In genomic region chr18:77103181-77103875, GRCh38 we compare ENCODE assay signal across 8 cellular contexts. TPM values are rescaled to one million over a fixed set of nuclear protein-coding genes. Genes with fewer than 3 reads are reported as not detected.
DNase-seq lines count a peak whose midpoint lies in the region; ATAC-seq, FAIRE-seq and TF ChIP-seq lines count a peak whose summit lies in the region.

No MANE protein-coding gene starts in this region.

- ATAC-seq in sciatic nerve: peak; percentile 65

- intact Hi-C loops in sciatic nerve (cut with DNase I): no loop called here

- no peak for DNase-seq in D721Med (ENCODE audit: insufficient read length, low spot score)
- no peak for DNase-seq in SK-N-MC (ENCODE audit: low read depth, low spot score)
- peak; percentile 61 for DNase-seq in fibroblast of mammary gland (ENCODE audit: low read depth)
- DNase-seq in sciatic nerve (ENCODE audit: low spot score): no peak
- no peak for DNase-seq in NCI-H2196 (lab: John Stamatoyannopoulos, UW; ENCODE audit: unreplicated experiment)
- DNase-seq in NOMO-1 (lab: John Stamatoyannopoulos, UW; ENCODE audit: unreplicated experiment in 2 of 2): no peak
- DNase-seq in activated CD4-positive, CD25-positive, alpha-beta regulatory T cell (lab: John Stamatoyannopoulos, UW): no peak
- no peak for DNase-seq in effector CD4-positive, alpha-beta T cell

- TF ChIP-seq CTCF in D721Med (IDR thresholded peaks at IDR 0.05; ENCODE audit: insufficient read depth, missing control alignments) (no peak), fibroblast of mammary gland (conservative IDR thresholded peaks at IDR 0.05; ENCODE audit: control insufficient read depth, insufficient read depth, low read depth, low read length) (no peak)

- peak; percentile 38 for FAIRE-seq in D721Med (lab: Jason Lieb, UNC)

- peak overlapping the region; percentile 94 for H3K27ac ChIP-seq in SK-N-MC

- H3K4me3 ChIP-seq in SK-N-MC: peak overlapping the region; percentile 61; the same call in 1 of the 2 replicates
- H3K4me3 ChIP-seq in fibroblast of mammary gland (ENCODE audit: control insufficient read depth, low read depth, low read length): no peak overlapping the region

- no peaks in the 10 kb centered on the region for H3K36me3 ChIP-seq in SK-N-MC (ENCODE audit: insufficient read depth, low read length)

- no peaks in the 10 kb centered on the region for H3K9me3 ChIP-seq in SK-N-MC (ENCODE audit: low read depth, low read length)

- H3K9ac ChIP-seq in SK-N-MC (ENCODE audit: insufficient read length): peak overlapping the region; percentile 4

RNA-seq across cellular contexts. Expression of gene MBP, which starts 29.3 kb away (rescaled TPM):
- total RNA-seq in sciatic nerve: 2,463 TPM
